In genomic region chr21:33478858-33479678, GRCh38 we compare ENCODE assay signal across 7 cellular contexts. TPM values are rescaled to one million over a fixed set of nuclear protein-coding genes. Genes with fewer than 3 reads are reported as not detected.
DNase-seq lines count a peak whose midpoint lies in the region; ATAC-seq, FAIRE-seq and TF ChIP-seq lines count a peak whose summit lies in the region.

No MANE protein-coding gene starts in this region.

- H3K14ac ChIP-seq in H1 (ENCODE audit: insufficient read length) = no peak overlapping the region

- peaks cover 4% of the 10 kb centered on the region for H3K27me3 Mint-ChIP-seq in activated CD4-positive, alpha-beta memory T cell treated with anti-CD3 and anti-CD28 coated beads, Interleukin-2, amount 10 ng/mL, durations not matched to agents 7 days and 5 days
- H3K27me3 Mint-ChIP-seq in stimulated activated naive B cell treated with anti-CD40 and anti-IgM and Interleukin-4, amounts not matched to agents 10 μg/mL and 1 μg/mL and 100 μg/mL, for 72 hours = no peaks in the 10 kb centered on the region

- TF ChIP-seq POLR2A in H1 (IDR thresholded peaks at IDR 0.05; ENCODE audit: control extremely low read depth in 1 of 2, low read depth in 2 of 2, low read length in 2 of 2) = no peak

- H3K79me2 ChIP-seq in H1 (ENCODE audit: control insufficient read depth in 1 of 2, insufficient read depth in 2 of 2, low read length in 2 of 2) = peaks cover 0 to 5% of the 10 kb centered on the region in 2 experiments; a peak in 1 of 4 replicates
- H3K79me2 ChIP-seq in mesendoderm (ENCODE audit: control insufficient read depth, insufficient read depth, low read length) = no peaks in the 10 kb centered on the region

- H3K9me3 Mint-ChIP-seq in activated CD4-positive, alpha-beta memory T cell treated with anti-CD3 and anti-CD28 coated beads, Interleukin-2, amount 10 ng/mL, durations not matched to agents 7 days and 5 days = no peaks in the 10 kb centered on the region
- H3K9me3 Mint-ChIP-seq in stimulated activated naive B cell treated with anti-CD40 and anti-IgM and Interleukin-4, amounts not matched to agents 10 μg/mL and 1 μg/mL and 100 μg/mL, for 72 hours = no peaks in the 10 kb centered on the region

- peaks cover 21% of the 10 kb centered on the region for H3K4me1 Mint-ChIP-seq in activated CD4-positive, alpha-beta memory T cell treated with anti-CD3 and anti-CD28 coated beads, Interleukin-2, amount 10 ng/mL, durations not matched to agents 7 days and 5 days
- H3K4me1 Mint-ChIP-seq in stimulated activated naive B cell treated with anti-CD40 and anti-IgM and Interleukin-4, amounts not matched to agents 10 μg/mL and 1 μg/mL and 100 μg/mL, for 72 hours = peaks cover 5 to 21% of the 10 kb centered on the region in 2 donors

- no peaks in the 10 kb centered on the region for H3K36me3 Mint-ChIP-seq in activated CD4-positive, alpha-beta memory T cell treated with anti-CD3 and anti-CD28 coated beads, Interleukin-2, amount 10 ng/mL, durations not matched to agents 7 days and 5 days (ENCODE audit: low read depth)
- no peaks in the 10 kb centered on the region for H3K36me3 Mint-ChIP-seq in stimulated activated naive B cell treated with anti-CD40 and anti-IgM and Interleukin-4, amounts not matched to agents 10 μg/mL and 1 μg/mL and 100 μg/mL, for 72 hours

- no peaks in the 10 kb centered on the region for H3K79me1 ChIP-seq in H1 (ENCODE audit: low read depth, low read length)
- no peaks in the 10 kb centered on the region for H3K79me1 ChIP-seq in mesendoderm (ENCODE audit: low read length)

- no peaks in the 10 kb centered on the region for H3K9me3 ChIP-seq in H1 (ENCODE audit: insufficient read depth in 2 of 2, low read depth in 1 of 2, low read length in 1 of 2)

- H4K91ac ChIP-seq in H1 (replicated peaks; ENCODE audit: insufficient read length, low read length) = peak overlapping the region; percentile 74

- no peak overlapping the region for H4K5ac ChIP-seq in H1 (ENCODE audit: insufficient read length, low read depth, low read length)
- H4K5ac ChIP-seq in mesendoderm (ENCODE audit: low read length) = no peak overlapping the region

- TF ChIP-seq CTCF in H1 (IDR thresholded peaks at IDR 0.05; ENCODE audit: control extremely low read depth in 1 of 3, insufficient read depth in 1 of 3, low read depth in 1 of 3, low read length in 3 of 3) = no peak

- H3K4me3 Mint-ChIP-seq in activated CD4-positive, alpha-beta memory T cell treated with anti-CD3 and anti-CD28 coated beads, Interleukin-2, amount 10 ng/mL, durations not matched to agents 7 days and 5 days = peak overlapping the region; percentile 90
- H3K4me3 Mint-ChIP-seq in stimulated activated naive B cell treated with anti-CD40 and anti-IgM and Interleukin-4, amounts not matched to agents 10 μg/mL and 1 μg/mL and 100 μg/mL, for 72 hours = peak overlapping the region; percentile 86 to 88

- H3K4me3 ChIP-seq in H1 (ENCODE audit: extremely low read depth in 1 of 4, insufficient read depth in 2 of 4, low read depth in 3 of 4, low read length in 4 of 4) (peak overlapping the region; percentile 72 to 87 (median 76)), mesendoderm (ENCODE audit: low read length) (peak overlapping the region; percentile 85)

- CTCF ChIA-PET in activated CD4-positive, alpha-beta memory T cell treated with anti-CD3 and anti-CD28 coated beads, Interleukin-2, amount 10 ng/mL, durations not matched to agents 7 days and 5 days (lab: Charles Lee) = interaction anchor here (0.9 to 2.3 kb wide), 9 partner anchors 12 to 154 kb away, joined by 3 to 19 read pairs (median 3); partner anchors contain the start of genes DNAJC28, DONSON and IFNAR1
- CTCF ChIA-PET in H1 (lab: Charles Lee; ENCODE audit: partially characterized antibody) = interaction anchor here (1.5 kb wide), 1 partner anchor 11 kb away, joined by 4 read pairs; no protein-coding TSS in a partner anchor

- TF ChIP-seq EP300 in H1 (IDR thresholded peaks at IDR 0.05; ENCODE audit: borderline replicate concordance in 1 of 2, low read depth in 2 of 2, low read length in 2 of 2) = no peak

- H3K4me1 ChIP-seq in H1 (replicated peaks in 1 of 4; ENCODE audit: control insufficient read depth in 3 of 4, insufficient read depth in 4 of 4, low read length in 3 of 4) = 0 out of 7 replicates have a peak, but pooled peaks cover 0 to 6% (median 0%) of the 10 kb centered on the region in 4 experiments
- no peaks in the 10 kb centered on the region for H3K4me1 ChIP-seq in mesendoderm (ENCODE audit: control insufficient read depth, low read depth, low read length)

- no peak overlapping the region for H2BK20ac ChIP-seq in H1 (ENCODE audit: low read length)

- H3K4ac ChIP-seq in H1 (replicated peaks; ENCODE audit: insufficient read length, low read depth, low read length) = no peak overlapping the region
- H3K4ac ChIP-seq in mesendoderm (ENCODE audit: low read depth, low read length) = peak overlapping the region; percentile 60

- H2AFZ ChIP-seq in H1 (ENCODE audit: low read length) = 0 out of 2 replicates have a peak overlapping the region, but pooled peaks have one; percentile 22

- peak overlapping the region; percentile 39; the same call in 1 of the 2 replicates for H2BK12ac ChIP-seq in H1 (ENCODE audit: low read depth, low read length)

- H3K27me3 ChIP-seq in H1 (replicated peaks in 1 of 4; ENCODE audit: control insufficient read depth in 3 of 4, extremely low read depth in 1 of 4, insufficient read depth in 3 of 4, low read length in 3 of 4) (no peaks in the 10 kb centered on the region), mesendoderm (ENCODE audit: insufficient read depth, low read length, poor library complexity) (no peaks in the 10 kb centered on the region)

- H2AK5ac ChIP-seq in H1 (ENCODE audit: low read depth, low read length) (no peak overlapping the region), mesendoderm (ENCODE audit: low read length) (no peak overlapping the region)

- POLR2A ChIA-PET in activated CD4-positive, alpha-beta memory T cell treated with anti-CD3 and anti-CD28 coated beads, Interleukin-2, amount 10 ng/mL, durations not matched to agents 7 days and 5 days (lab: Charles Lee) = interaction anchor here (1.0 to 3.7 kb wide), 18 partner anchors 12 to 752 kb away, joined by 3 to 53 read pairs (median 5); partner anchors contain the start of genes DNAJC28, DONSON, GART and IFNAR1
- POLR2A ChIA-PET in H1 (lab: Charles Lee; ENCODE audit: partially characterized antibody) = interaction anchor here (1.2 to 4.2 kb wide), 5 partner anchors 12 to 154 kb away, joined by 3 to 30 read pairs (median 8); partner anchors contain the start of genes DNAJC28 and IFNAR1

- H3K4me2 ChIP-seq in H1 (ENCODE audit: insufficient read depth in 1 of 2, low read depth in 2 of 2, low read length in 2 of 2) = peak overlapping the region; percentile 77 to 95
- H3K4me2 ChIP-seq in mesendoderm (ENCODE audit: low read length) = peak overlapping the region; percentile 87

- H4K8ac ChIP-seq in H1 (ENCODE audit: extremely low read depth, insufficient read depth, low read length) (peak overlapping the region; percentile 80; the same call in 1 of the 2 replicates), mesendoderm (ENCODE audit: low read depth, low read length) (no peak overlapping the region)

- H3K18ac ChIP-seq in H1 (ENCODE audit: extremely low read depth, low read length) (no peak overlapping the region; the same call in 1 of the 2 replicates), mesendoderm (ENCODE audit: low read length) (peak overlapping the region; percentile 88)

- peaks cover 10% of the 10 kb centered on the region for H3K23me2 ChIP-seq in H1 (ENCODE audit: low read depth, low read length)

- peak overlapping the region; percentile 59 for H3K56ac ChIP-seq in H1 (replicated peaks; ENCODE audit: insufficient read length, low read depth, low read length)
- H3K56ac ChIP-seq in mesendoderm (ENCODE audit: low read length) = peak overlapping the region; percentile 92

- H3K23ac ChIP-seq in H1 (ENCODE audit: insufficient read length) (no peak overlapping the region), mesendoderm (ENCODE audit: low read length) (peak overlapping the region; percentile 80)

- peaks cover 2% of the 10 kb centered on the region in 2 experiments for H4K20me1 ChIP-seq in H1 (replicated peaks in 1 of 2; ENCODE audit: control insufficient read depth in 1 of 2, insufficient read depth in 2 of 2, low read length in 2 of 2)

- H2BK15ac ChIP-seq in H1 (ENCODE audit: low read length) = no peak overlapping the region
- no peak overlapping the region for H2BK15ac ChIP-seq in mesendoderm (replicated peaks; ENCODE audit: low read depth)

- no peak overlapping the region for H2BK120ac ChIP-seq in H1 (replicated peaks; ENCODE audit: low read depth, low read length)
- H2BK120ac ChIP-seq in mesendoderm (ENCODE audit: low read depth, low read length) = no peak overlapping the region

- no peak overlapping the region for H2BK5ac ChIP-seq in H1 (ENCODE audit: low read depth, low read length)
- H2BK5ac ChIP-seq in mesendoderm (ENCODE audit: low read length) = no peak overlapping the region

- DNase-seq in NCI-H146 (lab: John Stamatoyannopoulos, UW) = peak; percentile 7
- DNase-seq in activated CD4-positive, alpha-beta memory T cell treated with anti-CD3 and anti-CD28 coated beads, Interleukin-2, amount 10 ng/mL, durations not matched to agents 7 days and 5 days = peak; percentile 49
- DNase-seq in H1 (ENCODE audit: low read depth in 1 of 2, low spot score in 2 of 2) = peak in 1 of 2 experiments; percentile 67
- DNase-seq in mesendoderm = peak; percentile 44
- no peak for DNase-seq in stimulated activated naive B cell treated with anti-CD40 and anti-IgM and Interleukin-4, amounts not matched to agents 10 μg/mL and 1 μg/mL and 100 μg/mL, for 72 hours

- H3K9ac ChIP-seq in H1 (replicated peaks in 1 of 4; ENCODE audit: extremely low read depth in 1 of 4, low read depth in 3 of 4, low read length in 3 of 4) = peak overlapping the region; percentile 60 to 88 (median 74)
- peak overlapping the region; percentile 86 for H3K9ac ChIP-seq in mesendoderm (ENCODE audit: low read length)

- H3K27ac Mint-ChIP-seq in activated CD4-positive, alpha-beta memory T cell treated with anti-CD3 and anti-CD28 coated beads, Interleukin-2, amount 10 ng/mL, durations not matched to agents 7 days and 5 days = peak overlapping the region; percentile 74
- H3K27ac Mint-ChIP-seq in stimulated activated naive B cell treated with anti-CD40 and anti-IgM and Interleukin-4, amounts not matched to agents 10 μg/mL and 1 μg/mL and 100 μg/mL, for 72 hours = peak overlapping the region; percentile 92

- FAIRE-seq in H1 (lab: Jason Lieb, UNC) = no peak

- H3K27ac ChIP-seq in H1 (ENCODE audit: low read depth, low read length) (no peak overlapping the region), mesendoderm (ENCODE audit: low read depth, low read length) (peak overlapping the region; percentile 86)

- peak; percentile 13 for ATAC-seq in GM18508 (IDR thresholded peaks at IDR 0.05; ENCODE audit: insufficient read depth, unreplicated experiment)
- ATAC-seq in HG02588 (IDR thresholded peaks at IDR 0.05; ENCODE audit: unreplicated experiment) = peak; percentile 16
- peak; percentile 26 to 28 for ATAC-seq in stimulated activated naive B cell treated with anti-CD40 and anti-IgM and Interleukin-4, amounts not matched to agents 10 μg/mL and 1 μg/mL and 100 μg/mL, for 72 hours (replicated peaks)

- WGBS in H1 (ENCODE audit: extremely low coverage in 1 of 2, insufficient coverage in 1 of 2, insufficient read length in 1 of 2, insufficient replicate concordance in 2 of 2, low coverage in 1 of 2, low lambda C conversion rate in 2 of 2, missing lambda C conversion rate in 1 of 2), 2 experiments = 2% methylated on average over 51 of the region's 69 CpGs; no CpG with 5 or more reads in 1 of the 2 experiments
- WGBS in mesendoderm (ENCODE audit: extremely low coverage, insufficient coverage, low lambda C conversion rate) = no CpG with 5 or more reads among the region's 69 CpGs

- no peak for TF ChIP-seq RAD21 in H1 (IDR thresholded peaks at IDR 0.05 in 1 of 2, conservative IDR thresholded peaks at IDR 0.05 in 1 of 2; ENCODE audit: low read depth in 2 of 2, low read length in 2 of 2)

- no peaks in the 10 kb centered on the region for H3K36me3 ChIP-seq in H1 (ENCODE audit: control insufficient read depth in 2 of 4, insufficient read depth in 4 of 4, low read length in 3 of 4)
- no peaks in the 10 kb centered on the region for H3K36me3 ChIP-seq in mesendoderm (ENCODE audit: control insufficient read depth, insufficient read depth, low read length)

RNA-seq across cellular contexts. Expression of gene TMEM50B, which starts 0.7 kb away (rescaled TPM):
- total RNA-seq in activated CD4-positive, alpha-beta memory T cell treated with anti-CD3 and anti-CD28 coated beads, Interleukin-2, amount 10 ng/mL, durations not matched to agents 7 days and 5 days = 10 to 100 TPM; 26.5 to 28.2 TPM
- total RNA-seq in H1 (2021; fragmentation: NEBNext Ultra II Directional; extraction: Animal tissue kit (Norgen Biotek cat#: 25700)) = 16.8 and 17.8 TPM in 2 replicates
- polyA plus RNA-seq in H1 (2011; rRNA removed) = 20.5 and 21.9 TPM in 2 replicates
- 33.1 TPM for polyA plus RNA-seq in H1 (2011; cell fraction: cytosol; rRNA removed)
- polyA plus RNA-seq in H1 (2011; cell fraction: nucleus; rRNA removed) = 43.9 TPM
- 14.6 to 20.9 TPM (median 17.7 TPM) in 4 replicates for polyA plus RNA-seq in H1 (2012, experiment 1 of 2)
- 3.9 TPM for polyA plus RNA-seq in H1 (2012, experiment 2 of 2)
- polyA plus RNA-seq in H1 (2013, experiment 1 of 2) = 12.8 TPM
- 12.5 TPM for polyA plus RNA-seq in H1 (2013, experiment 2 of 2)
- 8.7 and 11.9 TPM in 2 replicates for polyA minus RNA-seq in H1 (2011; rRNA and poly(A)+ RNA removed)
- 5.6 TPM for polyA minus RNA-seq in H1 (2011; cell fraction: cytosol; rRNA and poly(A)+ RNA removed)
- polyA minus RNA-seq in H1 (2011; cell fraction: nucleus; rRNA and poly(A)+ RNA removed) = 15.8 TPM
- polyA plus RNA-seq in mesendoderm (2013, experiment 1 of 2) = 9.0 TPM
- polyA plus RNA-seq in mesendoderm (2013, experiment 2 of 2) = 9.4 TPM

RNA-seq across cellular contexts. Expression of gene DNAJC28, which starts 12.4 kb away (rescaled TPM):
- under 1 TPM; 0.55 to 0.60 TPM for total RNA-seq in activated CD4-positive, alpha-beta memory T cell treated with anti-CD3 and anti-CD28 coated beads, Interleukin-2, amount 10 ng/mL, durations not matched to agents 7 days and 5 days
- total RNA-seq in H1 (2021; fragmentation: NEBNext Ultra II Directional; extraction: Animal tissue kit (Norgen Biotek cat#: 25700)) = 4.2 and 4.3 TPM in 2 replicates
- polyA plus RNA-seq in H1 (2011; rRNA removed) = 0.75 and 0.97 TPM in 2 replicates
- 2.9 TPM for polyA plus RNA-seq in H1 (2011; cell fraction: cytosol; rRNA removed)
- polyA plus RNA-seq in H1 (2011; cell fraction: nucleus; rRNA removed) = 0.51 TPM
- polyA plus RNA-seq in H1 (2012, experiment 1 of 2) = 1.8 to 3.8 TPM (median 2.8 TPM) in 4 replicates
- 0.50 TPM for polyA plus RNA-seq in H1 (2012, experiment 2 of 2)
- polyA plus RNA-seq in H1 (2013, experiment 1 of 2) = 3.9 TPM
- 4.2 TPM for polyA plus RNA-seq in H1 (2013, experiment 2 of 2)
- polyA minus RNA-seq in H1 (2011; rRNA and poly(A)+ RNA removed) = 0.82 and 0.98 TPM in 2 replicates
- polyA minus RNA-seq in H1 (2011; cell fraction: cytosol; rRNA and poly(A)+ RNA removed) = 0.51 TPM
- 2.1 TPM for polyA minus RNA-seq in H1 (2011; cell fraction: nucleus; rRNA and poly(A)+ RNA removed)
- 1.8 TPM for polyA plus RNA-seq in mesendoderm (2013, experiment 1 of 2)
- 1.5 TPM for polyA plus RNA-seq in mesendoderm (2013, experiment 2 of 2)
